ENCODE assay signal across 20 cellular contexts in genomic region chr9:94159069-94159915, GRCh38.
DNase-seq lines count a peak whose midpoint lies in the region; ATAC-seq and TF ChIP-seq lines count a peak whose summit lies in the region.
"Had no signal": no experiment of that assay in that cellular context is flagged by ENCODE, and none has a peak within 500 bp of the region (broad histone marks: within the 10 kb centered on the region; RNA-seq: fewer than 3 reads in every experiment).

No MANE protein-coding gene starts in this region.

- H3K27me3 Mint-ChIP-seq in chondrocyte (ENCODE audit: low read depth): no peaks in the 10 kb centered on the region
- H3K27me3 Mint-ChIP-seq in activated CD4-positive, alpha-beta T cell treated with anti-CD3 and anti-CD28 coated beads for 36 hours: no peaks in the 10 kb centered on the region
- H3K27me3 Mint-ChIP-seq: stimulated activated naive CD8-positive, alpha-beta T cell treated with anti-CD3 and anti-CD28 coated beads, Interleukin-15, Interleukin-2, amounts not matched to agents 100 ng/mL and 50 ng/mL, for 24 hours had no signal

- DNase-seq in NCI-H69 (lab: John Stamatoyannopoulos, UW) (peak; percentile 14), chondrocyte (ENCODE audit: low spot score) (no peak), islet precursor cell (peak; percentile 57), NCI-H1105 treated with DMSO at 0.1 percent for 48 hours (lab: John Stamatoyannopoulos, UW) (no peak)
- no peak for DNase-seq in activated CD4-positive, alpha-beta T cell treated with anti-CD3 and anti-CD28 coated beads for 36 hours
- DNase-seq: activated CD4-positive, alpha-beta T cell treated with anti-CD3 and anti-CD28 coated beads for 4 hours; activated T-cell treated with anti-CD3 and anti-CD28 coated beads, Interleukin-2, amount 50 U/mL, for 1 hour; CD4-positive, CD25-positive, alpha-beta regulatory T cell; DND-41; KBM-7; NCI-H1105; NCI-H226; NK-92 treated with Interleukin-12 subunit alpha and Interleukin-12 subunit beta, amount 100 ng/mL, for 24 hours; SHP77 treated with DMSO at 0.1 percent for 48 hours; T-helper 9 cell had no signal

- H3K4me3 ChIP-seq in stomach smooth muscle (ENCODE audit: low read length in 2 of 2): no peak overlapping the region
- H3K4me3 ChIP-seq: HAP-1 had no signal

- H3K27ac Mint-ChIP-seq in chondrocyte (ENCODE audit: unreplicated experiment): peak overlapping the region; percentile 96
- H3K27ac Mint-ChIP-seq in activated CD4-positive, alpha-beta T cell treated with anti-CD3 and anti-CD28 coated beads for 36 hours: no peak overlapping the region
- H3K27ac Mint-ChIP-seq: CD4-positive, CD25-positive, alpha-beta regulatory T cell had no signal

- H3K9me3 Mint-ChIP-seq in chondrocyte (ENCODE audit: low read depth): peaks cover 5% of the 10 kb centered on the region
- H3K9me3 Mint-ChIP-seq in activated CD4-positive, alpha-beta T cell treated with anti-CD3 and anti-CD28 coated beads for 36 hours (ENCODE audit: low read depth): no peaks in the 10 kb centered on the region

- H3K27me3 ChIP-seq in stomach smooth muscle (ENCODE audit: control insufficient read depth in 1 of 2, insufficient read depth in 2 of 2, low read length in 2 of 2): no peaks in the 10 kb centered on the region
- H3K27me3 ChIP-seq: neutrophil had no signal

- peaks cover 21% of the 10 kb centered on the region for H3K4me1 ChIP-seq in stomach smooth muscle (ENCODE audit: control insufficient read depth, insufficient read depth, low read length)

- TF ChIP-seq CTCF in chondrocyte (IDR thresholded peaks at IDR 0.05): no peak

- H3K4me3 Mint-ChIP-seq in chondrocyte (ENCODE audit: unreplicated experiment): no peak overlapping the region
- no peak overlapping the region for H3K4me3 Mint-ChIP-seq in activated CD4-positive, alpha-beta T cell treated with anti-CD3 and anti-CD28 coated beads for 36 hours
- H3K4me3 Mint-ChIP-seq: CD4-positive, CD25-positive, alpha-beta regulatory T cell; stimulated activated naive CD8-positive, alpha-beta T cell treated with anti-CD3 and anti-CD28 coated beads, Interleukin-15, Interleukin-2, amounts not matched to agents 100 ng/mL and 50 ng/mL, for 24 hours had no signal

- no peaks in the 10 kb centered on the region for H3K36me3 Mint-ChIP-seq in chondrocyte (ENCODE audit: low read depth)
- peaks cover 2% of the 10 kb centered on the region for H3K36me3 Mint-ChIP-seq in activated CD4-positive, alpha-beta T cell treated with anti-CD3 and anti-CD28 coated beads for 36 hours (ENCODE audit: low read depth)
- H3K36me3 Mint-ChIP-seq: CD4-positive, CD25-positive, alpha-beta regulatory T cell had no signal

- H3K9me3 ChIP-seq in stomach smooth muscle (ENCODE audit: control insufficient read depth in 2 of 2, low read length in 2 of 2): no peaks in the 10 kb centered on the region
- H3K9me3 ChIP-seq: HAP-1, neutrophil had no signal

- H3K36me3 ChIP-seq in stomach smooth muscle (ENCODE audit: control insufficient read depth in 2 of 2, insufficient read depth in 2 of 2, low read length in 2 of 2): no peaks in the 10 kb centered on the region
- H3K36me3 ChIP-seq: HAP-1, neutrophil had no signal

- peaks cover 41% of the 10 kb centered on the region for H3K4me1 Mint-ChIP-seq in chondrocyte (ENCODE audit: low read depth)
- peaks cover 10% of the 10 kb centered on the region for H3K4me1 Mint-ChIP-seq in activated CD4-positive, alpha-beta T cell treated with anti-CD3 and anti-CD28 coated beads for 36 hours

- CTCF ChIA-PET in activated CD4-positive, alpha-beta T cell treated with anti-CD3 and anti-CD28 coated beads for 36 hours (lab: Charles Lee): interaction anchor here (0.7 kb wide), 1 partner anchor 22 kb away, joined by 3 read pairs; no protein-coding TSS in a partner anchor

- H3K27ac ChIP-seq in stomach smooth muscle (ENCODE audit: low read length): peak overlapping the region; percentile 37
- H3K27ac ChIP-seq: neutrophil had no signal

- no peak for ATAC-seq in GM21717 (IDR thresholded peaks at IDR 0.05; ENCODE audit: unreplicated experiment)
- ATAC-seq in activated CD4-positive, alpha-beta T cell treated with anti-CD3 and anti-CD28 coated beads for 36 hours: no peak

- intact Hi-C loops in activated CD4-positive, alpha-beta T cell treated with anti-CD3 and anti-CD28 coated beads for 36 hours (cut with DNase I, micrococcal nuclease): no loop called here

- no peak overlapping the region for H3K9ac ChIP-seq in stomach smooth muscle (ENCODE audit: low read length in 2 of 2)

- POLR2A ChIA-PET in activated CD4-positive, alpha-beta T cell treated with anti-CD3 and anti-CD28 coated beads for 36 hours (lab: Charles Lee): no interaction called here

Comparison
In these comparisons a context has a peak if more than half of its experiments do, and no peak if none do; other contexts are left out.
1. DNase-seq: peak in NCI-H69 (single experiment) and islet precursor cell (single experiment); none in chondrocyte (single experiment), NCI-H1105 treated with DMSO at 0.1 percent for 48 hours (single experiment) and activated CD4-positive, alpha-beta T cell treated with anti-CD3 and anti-CD28 coated beads for 36 hours (single experiment).